22 cellular contexts compared by ENCODE assay signal in the genomic region with DNA sequence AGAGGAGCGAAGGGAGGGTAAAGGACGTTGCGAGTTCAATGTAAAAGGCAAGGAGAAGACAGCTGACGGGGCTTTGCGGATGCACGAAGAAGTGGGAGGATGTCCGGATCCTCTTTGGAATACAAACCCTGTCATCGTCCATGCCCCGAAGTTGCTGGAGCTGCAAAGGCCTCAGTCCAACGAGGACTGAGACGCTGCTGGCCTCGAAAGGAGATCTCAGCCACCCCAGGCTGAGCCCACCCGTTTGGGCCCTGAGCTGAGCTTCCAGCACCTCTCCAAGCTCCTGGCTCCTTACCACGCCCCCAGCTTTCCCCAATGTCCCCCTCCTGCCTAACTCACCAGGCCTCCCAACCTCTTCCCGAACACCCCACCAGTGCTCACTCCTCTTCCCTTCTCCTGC. TPM values are rescaled to one million over a fixed set of nuclear protein-coding genes. Genes with fewer than 3 reads are reported as not detected.
"Had no signal": no experiment of that assay in that cellular context is flagged by ENCODE, and none has a peak within 500 bp of the region (broad histone marks: within the 10 kb centered on the region; RNA-seq: fewer than 3 reads in every experiment).

No MANE protein-coding gene starts in this region.

- H3K27ac ChIP-seq: SJSA1, SK-N-MC had no signal

- H3K4me1 ChIP-seq: SJSA1 had no signal

- H3K9me3 ChIP-seq: SJSA1 had no signal

- DNase-seq: KBM-7, NCI-H1092, NCI-H1105 treated with DMSO at 0.1 percent for 48 hours, NCI-H1417 treated with DMSO at 0.1 percent for 48 hours, NCI-H146, NCI-H1694 treated with DMSO at 0.1 percent for 48 hours, NCI-H1930, NCI-H2081, NCI-H2171, NCI-H226, NCI-H446, NCI-H510A, NCI-H524 treated with DMSO at 0.1 percent for 48 hours, NCI-H69, NCI-H774, Right ventricle myocardium superior, RPMI8226, SIG-M5 had no signal

- H3K4me3 ChIP-seq: SJSA1, SK-N-MC had no signal

- FAIRE-seq: RCC 7860 had no signal

- H3K36me3 ChIP-seq: SJSA1 had no signal

RNA-seq across cellular contexts. Expression of a gene that starts 46.1 kb away (rescaled TPM):
- total RNA-seq: HT-29 had no signal
